15 cellular contexts compared by ENCODE assay signal in genomic region chr7:157545681-157546060, GRCh38.
DNase-seq lines count a peak whose midpoint lies in the region; ATAC-seq, FAIRE-seq and TF ChIP-seq lines count a peak whose summit lies in the region.
"Had no signal": no experiment of that assay in that cellular context is flagged by ENCODE, and none has a peak within 500 bp of the region (broad histone marks: within the 10 kb centered on the region; RNA-seq: fewer than 3 reads in every experiment).

No MANE protein-coding gene starts in this region.

- H3K4me3 ChIP-seq in heart right ventricle (no peak overlapping the region), lower lobe of right lung (no peak overlapping the region), tibial artery (no peak overlapping the region), small intestine (ENCODE audit: low read depth in 1 of 2, low read length in 2 of 2) (no peak overlapping the region), ovary (no peak overlapping the region)
- H3K4me3 ChIP-seq: GM23248 had no signal

- TF ChIP-seq POLR2A in ovary (IDR thresholded peaks at IDR 0.05), result no peak

- H3K36me3 ChIP-seq in heart right ventricle (peaks cover 0 to 40% (median 0%) of the 10 kb centered on the region in 9 donors), lower lobe of right lung (peaks cover 4% of the 10 kb centered on the region), tibial artery (peaks cover 0 to 8% (median 5%) of the 10 kb centered on the region in 3 donors), small intestine (ENCODE audit: control insufficient read depth in 2 of 2, insufficient read depth in 2 of 2, low read length in 2 of 2) (no peaks in the 10 kb centered on the region), ovary (no peaks in the 10 kb centered on the region)

- DNase-seq in cardiac septum (ENCODE audit: low spot score) (peak; percentile 65), heart right ventricle (no peak), lower lobe of right lung (peak; percentile 29), posterior vena cava (ENCODE audit: low spot score) (peak; percentile 37), tibial artery (peak; percentile 2 to 28), small intestine (no peak), ovary (no peak)
- DNase-seq: C1 segment of cervical spinal cord; Calu3; CD4-positive, alpha-beta T cell; DMS 273 treated with DMSO at 0.1 percent for 48 hours; GM23248 had no signal

- intact Hi-C loops in cardiac septum (cut with DNase I), result no loop called here
- intact Hi-C loops in heart right ventricle (cut with DNase I), result no loop called here
- intact Hi-C loops in lower lobe of right lung (cut with DNase I), result no loop called here
- intact Hi-C loops in posterior vena cava (cut with DNase I), result no loop called here
- intact Hi-C loops in tibial artery (cut with DNase I; ENCODE audit: low total_unique reads), result no loop called here
- intact Hi-C loops in ovary (cut with DNase I), result no loop called here

- TF ChIP-seq CTCF in heart right ventricle (IDR thresholded peaks at IDR 0.05) (no peak), lower lobe of right lung (IDR thresholded peaks at IDR 0.05) (no peak), tibial artery (IDR thresholded peaks at IDR 0.05) (no peak), ovary (IDR thresholded peaks at IDR 0.05) (no peak)

- no peak for FAIRE-seq in small intestine (lab: Jason Lieb, UNC)
- FAIRE-seq: A204.1, H54 had no signal

- WGBS in heart right ventricle, 2 donors, result 90 to 94% methylated on average over 17 of the region's 17 CpGs
- 93 to 98% (median 93%) methylated on average over 17 of the region's 17 CpGs for WGBS in small intestine, 3 donors
- WGBS in ovary, 3 donors, result 89 to 93% (median 92%) methylated on average over 17 of the region's 17 CpGs

- H3K27ac ChIP-seq in heart right ventricle, result no peak overlapping the region
- no peak overlapping the region for H3K27ac ChIP-seq in lower lobe of right lung
- no peak overlapping the region for H3K27ac ChIP-seq in tibial artery
- H3K27ac ChIP-seq in small intestine (ENCODE audit: low read depth in 1 of 2, low read length in 1 of 2), result no peak overlapping the region
- H3K27ac ChIP-seq in ovary, result no peak overlapping the region
- H3K27ac ChIP-seq: GM23248 had no signal

- no peak for ATAC-seq in heart right ventricle
- ATAC-seq in lower lobe of right lung, result no peak
- ATAC-seq: HCT116 had no signal

- H3K27me3 ChIP-seq in heart right ventricle (peaks cover 0 to 14% (median 3%) of the 10 kb centered on the region in 7 donors), lower lobe of right lung (ENCODE audit: low read depth) (no peaks in the 10 kb centered on the region), tibial artery (peaks cover 0 to 10% of the 10 kb centered on the region in 2 donors), small intestine (ENCODE audit: control insufficient read depth in 2 of 2, insufficient read depth in 2 of 2, low read length in 2 of 2) (no peaks in the 10 kb centered on the region), ovary (no peaks in the 10 kb centered on the region)

- H3K4me1 ChIP-seq in heart right ventricle, result no peaks in the 10 kb centered on the region
- H3K4me1 ChIP-seq in lower lobe of right lung, result no peaks in the 10 kb centered on the region
- no peaks in the 10 kb centered on the region for H3K4me1 ChIP-seq in tibial artery
- no peaks in the 10 kb centered on the region for H3K4me1 ChIP-seq in small intestine (ENCODE audit: control insufficient read depth in 2 of 2, insufficient read depth in 1 of 2, low read depth in 1 of 2, low read length in 1 of 2)
- no peaks in the 10 kb centered on the region for H3K4me1 ChIP-seq in ovary (ENCODE audit: insufficient read depth)

- H3K9me3 ChIP-seq in heart right ventricle (no peaks in the 10 kb centered on the region), lower lobe of right lung (no peaks in the 10 kb centered on the region), tibial artery (no peaks in the 10 kb centered on the region), small intestine (ENCODE audit: control insufficient read depth, low read depth) (no peaks in the 10 kb centered on the region), ovary (no peaks in the 10 kb centered on the region)

- no peak for TF ChIP-seq EP300 in ovary (IDR thresholded peaks at IDR 0.05)

Comparison
In these comparisons a context has a peak if more than half of its experiments do, and no peak if none do; other contexts are left out.
1. DNase-seq: peak in cardiac septum (single experiment), lower lobe of right lung (single experiment), posterior vena cava (single experiment) and tibial artery (2 of 2); none in heart right ventricle (0 of 2), small intestine (single experiment) and ovary (0 of 5).